8 cellular contexts compared by ENCODE assay signal in genomic region chr9:35488566-35489312, GRCh38. TPM values are rescaled to one million over a fixed set of nuclear protein-coding genes. Genes with fewer than 3 reads are reported as not detected.
A peak's percentile ranks its signal among the peaks of the same experiment; 100 is the strongest.
DNase-seq lines count a peak whose midpoint lies in the region; ATAC-seq and TF ChIP-seq lines count a peak whose summit lies in the region.

No MANE protein-coding gene starts in this region.

- DNase-seq in Right ventricle myocardium inferior (ENCODE audit: missing footprints) (peak; percentile 37), Right ventricle myocardium superior (no peak), breast epithelium (ENCODE audit: low spot score in 2 of 2) (no peak), memory B cell (ENCODE audit: low spot score in 2 of 2) (no peak), NOMO-1 treated with dmso at 0.1 percent for 144 hours (lab: John Stamatoyannopoulos, UW; ENCODE audit: unreplicated experiment) (no peak), RKO (ENCODE audit: low spot score) (no peak)

- peaks cover 20% of the 10 kb centered on the region for H3K27me3 Mint-ChIP-seq in memory B cell

- 74% methylated on average over 10 of the region's 10 CpGs for WGBS in urinary bladder

- ATAC-seq in Right ventricle myocardium inferior (no peak), Right ventricle myocardium superior (ENCODE audit: poor library complexity) (no peak), memory B cell (ENCODE audit: low read depth) (no peak), HG03139 (IDR thresholded peaks at IDR 0.05; ENCODE audit: unreplicated experiment) (no peak)

- H3K36me3 ChIP-seq in breast epithelium (no peaks in the 10 kb centered on the region), urinary bladder (ENCODE audit: insufficient read depth) (no peaks in the 10 kb centered on the region)

- H3K4me1 Mint-ChIP-seq in memory B cell = peaks cover 11% of the 10 kb centered on the region

- no peaks in the 10 kb centered on the region for H3K27me3 ChIP-seq in breast epithelium

- no peak overlapping the region for H3K27ac Mint-ChIP-seq in memory B cell

- peak overlapping the region; percentile 79 to 94 (median 91) for H3K4me3 ChIP-seq in breast epithelium
- H3K4me3 ChIP-seq in urinary bladder (ENCODE audit: low read depth, low read length) = peak overlapping the region; percentile 66

- H3K4me3 Mint-ChIP-seq in memory B cell = peak overlapping the region; percentile 37

- H3K9me3 ChIP-seq in breast epithelium = no peaks in the 10 kb centered on the region

- no peak for TF ChIP-seq POLR2A in breast epithelium (IDR thresholded peaks at IDR 0.05)

- peak overlapping the region; percentile 98 for H3K27ac ChIP-seq in breast epithelium
- no peak overlapping the region for H3K27ac ChIP-seq in urinary bladder (ENCODE audit: low read depth)

- peaks cover 4 to 5% of the 10 kb centered on the region in 2 donors for H3K4me1 ChIP-seq in breast epithelium
- H3K4me1 ChIP-seq in urinary bladder (ENCODE audit: insufficient read depth) = no peaks in the 10 kb centered on the region

- H3K36me3 Mint-ChIP-seq in memory B cell = no peaks in the 10 kb centered on the region

- intact Hi-C loops in Right ventricle myocardium inferior (cut with DNase I) (loop anchor here (1.0 to 5.0 kb wide), 2 partner anchors 66 to 114 kb away; no protein-coding TSS in a partner anchor), Right ventricle myocardium superior (cut with DNase I) (loop anchor here (2.0 kb wide), 1 partner anchor 66 kb away; no protein-coding TSS in a partner anchor), breast epithelium (cut with DNase I; ENCODE audit: low total_unique reads) (no loop called here)

- no peak for TF ChIP-seq CTCF in breast epithelium (IDR thresholded peaks at IDR 0.05)

- H3K9me3 Mint-ChIP-seq in memory B cell = no peaks in the 10 kb centered on the region

RNA-seq across cellular contexts. Expression of gene RUSC2, which starts 1.2 kb away (rescaled TPM):
- total RNA-seq in Right ventricle myocardium inferior (25.1 TPM), Right ventricle myocardium superior (25.7 TPM), breast epithelium (10 to 100 TPM; 17.0 to 17.1 (median 17.1) TPM), urinary bladder (17.2 TPM)
- 42.5 TPM for polyA plus RNA-seq in urinary bladder
